Comparison of ENCODE assay signal across 9 cellular contexts in genomic region chr10:107019154-107019553, GRCh38.
"Had no signal": no experiment of that assay in that cellular context is flagged by ENCODE, and none has a peak within 500 bp of the region (broad histone marks: within the 10 kb centered on the region; RNA-seq: fewer than 3 reads in every experiment).

No MANE protein-coding gene starts in this region.

- ATAC-seq: GM23338, HCT116 had no signal

- H3K4me2 ChIP-seq: GM23338 had no signal

- H3K4me3 ChIP-seq: GM23248, GM23338, HAP-1 had no signal

- DNase-seq: GM23248, GOT3, H7, H9, HCEC 1CT, HFFc6 had no signal

- H3K9me3 ChIP-seq: HAP-1 had no signal

- H3K9ac ChIP-seq: GM23248 had no signal

- H3K4me1 ChIP-seq: HAP-1 had no signal

- H3K27ac ChIP-seq: GM23248 had no signal

- H2AFZ ChIP-seq: GM23248, GM23338 had no signal

- H3K36me3 ChIP-seq: HAP-1 had no signal
